In genomic region chr17:78313735-78314648, GRCh38 we compare ENCODE assay signal across 8 cellular contexts. TPM values are rescaled to one million over a fixed set of nuclear protein-coding genes. Genes with fewer than 3 reads are reported as not detected.
DNase-seq lines count a peak whose midpoint lies in the region; ATAC-seq and TF ChIP-seq lines count a peak whose summit lies in the region.

No MANE protein-coding gene starts in this region.

- peaks cover 24 to 53% of the 10 kb centered on the region in 2 donors for H3K27me3 Mint-ChIP-seq in natural killer cell treated with Interleukin-12 subunit alpha and Interleukin-12 subunit beta and Interleukin-15 and Interleukin-18, amount 100 ng/mL, for 72 hours
- H3K27me3 Mint-ChIP-seq in stimulated activated naive CD8-positive, alpha-beta T cell treated with anti-CD3 and anti-CD28 coated beads, Interleukin-15, amount 100 ng/mL, for 72 hours = peaks cover 11% of the 10 kb centered on the region

- no peaks in the 10 kb centered on the region for H3K9me3 Mint-ChIP-seq in natural killer cell treated with Interleukin-12 subunit alpha and Interleukin-12 subunit beta and Interleukin-15 and Interleukin-18, amount 100 ng/mL, for 72 hours
- H3K9me3 Mint-ChIP-seq in stimulated activated naive CD8-positive, alpha-beta T cell treated with anti-CD3 and anti-CD28 coated beads, Interleukin-15, amount 100 ng/mL, for 72 hours = no peaks in the 10 kb centered on the region

- peak in 1 of 4 donors; percentile 43 for TF ChIP-seq POLR2A in esophagus squamous epithelium (IDR thresholded peaks at IDR 0.05)

- DNase-seq in DMS114 treated with DMSO at 0.1 percent for 48 hours (lab: John Stamatoyannopoulos, UW; ENCODE audit: unreplicated experiment) = peak; percentile 24
- peak; percentile 86 for DNase-seq in HT-29 (ENCODE audit: low spot score)
- DNase-seq in NOMO-1 treated with DMSO at 0.1 percent for 48 hours (lab: John Stamatoyannopoulos, UW; ENCODE audit: unreplicated experiment) = peak; percentile 40
- DNase-seq in activated T-cell treated with anti-CD3 and anti-CD28 coated beads, Interleukin-2, amount 50 U/mL, for 1 hour = peak; percentile 78
- no peak for DNase-seq in esophagus squamous epithelium (lab: John Stamatoyannopoulos, UW)
- no peak for DNase-seq in natural killer cell treated with Interleukin-12 subunit alpha and Interleukin-12 subunit beta and Interleukin-15 and Interleukin-18, amount 100 ng/mL, for 72 hours (ENCODE audit: low spot score)
- DNase-seq in stimulated activated naive CD8-positive, alpha-beta T cell treated with anti-CD3 and anti-CD28 coated beads, Interleukin-15, amount 100 ng/mL, for 72 hours = peak; percentile 59 to 74

- peak overlapping the region; percentile 71 for H3K4me3 Mint-ChIP-seq in natural killer cell treated with Interleukin-12 subunit alpha and Interleukin-12 subunit beta and Interleukin-15 and Interleukin-18, amount 100 ng/mL, for 72 hours
- H3K4me3 Mint-ChIP-seq in stimulated activated naive CD8-positive, alpha-beta T cell treated with anti-CD3 and anti-CD28 coated beads, Interleukin-15, amount 100 ng/mL, for 72 hours = peak overlapping the region; percentile 73 to 75

- no peaks in the 10 kb centered on the region for H3K9me3 ChIP-seq in esophagus squamous epithelium

- ATAC-seq in natural killer cell treated with Interleukin-12 subunit alpha and Interleukin-12 subunit beta and Interleukin-15 and Interleukin-18, amount 100 ng/mL, for 72 hours = peak; percentile 68 to 75
- ATAC-seq in stimulated activated naive CD8-positive, alpha-beta T cell treated with anti-CD3 and anti-CD28 coated beads, Interleukin-15, amount 100 ng/mL, for 72 hours = peak; percentile 71
- ATAC-seq in GM18907 (IDR thresholded peaks at IDR 0.05; ENCODE audit: unreplicated experiment) = no peak

- 11 to 15% methylated on average over 8 of the region's 80 CpGs for WGBS in esophagus squamous epithelium, 2 donors

- H3K4me1 ChIP-seq in esophagus squamous epithelium = peaks cover 46 to 52% (median 47%) of the 10 kb centered on the region in 3 donors

- H3K27me3 ChIP-seq in esophagus squamous epithelium = peaks cover 0 to 22% (median 0%) of the 10 kb centered on the region in 4 donors

- intact Hi-C loops in esophagus squamous epithelium (cut with DNase I) = no loop called here

- H3K4me1 Mint-ChIP-seq in natural killer cell treated with Interleukin-12 subunit alpha and Interleukin-12 subunit beta and Interleukin-15 and Interleukin-18, amount 100 ng/mL, for 72 hours (ENCODE audit: low read depth in 2 of 2) = peaks cover 20 to 25% of the 10 kb centered on the region in 2 donors
- H3K4me1 Mint-ChIP-seq in stimulated activated naive CD8-positive, alpha-beta T cell treated with anti-CD3 and anti-CD28 coated beads, Interleukin-15, amount 100 ng/mL, for 72 hours = peaks cover 51% of the 10 kb centered on the region

- peak overlapping the region; percentile 71 to 91 (median 82) for H3K27ac ChIP-seq in esophagus squamous epithelium

- H3K36me3 Mint-ChIP-seq in natural killer cell treated with Interleukin-12 subunit alpha and Interleukin-12 subunit beta and Interleukin-15 and Interleukin-18, amount 100 ng/mL, for 72 hours = no peaks in the 10 kb centered on the region

- H3K36me3 ChIP-seq in esophagus squamous epithelium = no peaks in the 10 kb centered on the region

- peak overlapping the region in 1 of 2 donors; percentile 74 for H3K27ac Mint-ChIP-seq in natural killer cell treated with Interleukin-12 subunit alpha and Interleukin-12 subunit beta and Interleukin-15 and Interleukin-18, amount 100 ng/mL, for 72 hours
- peak overlapping the region in 1 of 2 donors; percentile 70 for H3K27ac Mint-ChIP-seq in stimulated activated naive CD8-positive, alpha-beta T cell treated with anti-CD3 and anti-CD28 coated beads, Interleukin-15, amount 100 ng/mL, for 72 hours

- TF ChIP-seq CTCF in esophagus squamous epithelium (IDR thresholded peaks at IDR 0.05) = peak in 1 of 6 experiments; percentile 3

- H3K4me3 ChIP-seq in esophagus squamous epithelium = peak overlapping the region; percentile 35 to 73 (median 44)

RNA-seq across cellular contexts. Expression of gene SOCS3, which starts 45.9 kb away (rescaled TPM):
- 0.18 and 0.79 TPM in 2 replicates for total RNA-seq in HT-29 (2014; rRNA removed; shearing (Covaris generic))
- total RNA-seq in esophagus squamous epithelium = 10 to 100 TPM in 3 of 4 donors, 1 to 10 TPM in 1; 6.3 to 23.1 (median 17.1) TPM
- 100 to 1,000 TPM; 110 to 156 TPM for total RNA-seq in natural killer cell treated with Interleukin-12 subunit alpha and Interleukin-12 subunit beta and Interleukin-15 and Interleukin-18, amount 100 ng/mL, for 72 hours

Comparison
In these comparisons a context has a peak if more than half of its experiments do, and no peak if none do; other contexts are left out.
1. DNase-seq: peak in DMS114 treated with DMSO at 0.1 percent for 48 hours (single experiment), HT-29 (single experiment), NOMO-1 treated with DMSO at 0.1 percent for 48 hours (single experiment), activated T-cell treated with anti-CD3 and anti-CD28 coated beads, Interleukin-2, amount 50 U/mL, for 1 hour (single experiment) and stimulated activated naive CD8-positive, alpha-beta T cell treated with anti-CD3 and anti-CD28 coated beads, Interleukin-15, amount 100 ng/mL, for 72 hours (2 of 2); none in esophagus squamous epithelium (single experiment) and natural killer cell treated with Interleukin-12 subunit alpha and Interleukin-12 subunit beta and Interleukin-15 and Interleukin-18, amount 100 ng/mL, for 72 hours (single experiment).
2. RNA of gene SOCS3, which starts 45.9 kb away (total RNA-seq): 110 to 156 TPM in natural killer cell treated with Interleukin-12 subunit alpha and Interleukin-12 subunit beta and Interleukin-15 and Interleukin-18, amount 100 ng/mL, for 72 hours; 6.3 to 23.1 TPM in esophagus squamous epithelium and 0.18 to 0.79 TPM in HT-29; every median in the first group is over 4 times any median in the second.